Comparison of ENCODE assay signal across 8 cellular contexts in the genomic region with DNA sequence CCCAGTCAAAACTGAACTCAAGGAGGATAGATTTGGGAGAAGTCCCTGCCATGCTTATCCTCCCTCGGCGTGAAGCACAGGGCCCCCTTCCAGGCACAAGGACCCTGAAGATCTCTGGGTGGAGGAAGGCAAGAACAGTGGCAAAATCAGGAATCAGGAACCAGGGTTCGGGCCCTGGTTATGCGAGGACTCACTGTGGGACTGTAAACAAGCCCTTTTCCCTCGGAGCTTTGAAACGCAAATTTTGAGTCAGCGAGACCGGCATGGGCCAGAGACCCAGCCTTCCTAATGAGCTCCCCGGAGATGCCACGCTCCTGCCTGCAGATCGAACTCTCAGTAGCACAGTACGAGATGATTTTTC.
A peak's percentile ranks its signal among the peaks of the same experiment; 100 is the strongest.
DNase-seq lines count a peak whose midpoint lies in the region; TF ChIP-seq lines count a peak whose summit lies in the region.

No MANE protein-coding gene starts in this region.

- TF ChIP-seq EP300 in ovary (IDR thresholded peaks at IDR 0.05) = no peak

- H3K36me3 Mint-ChIP-seq in nephron progenitor cell (ENCODE audit: low read depth) = no peaks in the 10 kb centered on the region

- H3K9me3 ChIP-seq in BLaER1 treated with 17β-estradiol and CSF1 and Interleukin-3, amounts not matched to agents 10 nM and 100 nM (replicated peaks in 1 of 11) = peaks cover 0 to 11% (median 0%) of the 10 kb centered on the region in 11 experiments; a peak in 2 of 22 replicates
- H3K9me3 ChIP-seq in HUES64 (ENCODE audit: insufficient read depth, low read depth, low read length) (no peaks in the 10 kb centered on the region), ovary (no peaks in the 10 kb centered on the region), HAP-1 (no peaks in the 10 kb centered on the region)
- no peaks in the 10 kb centered on the region for H3K9me3 ChIP-seq in effector memory CD4-positive, alpha-beta T cell (ENCODE audit: control insufficient read depth, low read length)

- no peak overlapping the region for H3K27ac Mint-ChIP-seq in nephron progenitor cell

- in situ Hi-C loops in HAP-1 (cut with MboI; ENCODE audit: low sequenced_read_pairs) = no loop called here

- no peak for DNase-seq in effector memory CD4-positive, alpha-beta T cell
- DNase-seq in nephron progenitor cell = no peak
- no peak for DNase-seq in ovary
- no peak for DNase-seq in HAP-1 (ENCODE audit: low spot score in 2 of 2)
- DNase-seq in NCI-H2227 treated with DMSO at 0.1 percent for 48 hours (lab: John Stamatoyannopoulos, UW) = no peak
- DNase-seq in NCI-H1694 treated with DMSO at 0.1 percent for 48 hours (lab: John Stamatoyannopoulos, UW) = no peak

- H3K4me1 Mint-ChIP-seq in nephron progenitor cell = peaks cover 41% of the 10 kb centered on the region

- H3K27me3 ChIP-seq in BLaER1 treated with 17β-estradiol and CSF1 and Interleukin-3, amounts not matched to agents 10 nM and 100 nM = peaks cover 0 to 22% (median 7%) of the 10 kb centered on the region in 11 experiments; a peak in 10 of 22 replicates
- H3K27me3 ChIP-seq in HUES64 (ENCODE audit: insufficient read depth, low read length) (peaks cover 27% of the 10 kb centered on the region), ovary (no peaks in the 10 kb centered on the region), HAP-1 (ENCODE audit: low read depth) (no peaks in the 10 kb centered on the region)
- H3K27me3 ChIP-seq in effector memory CD4-positive, alpha-beta T cell (replicated peaks; ENCODE audit: control insufficient read depth, insufficient read depth, low read length, poor library complexity, severe bottlenecking) = no peaks in the 10 kb centered on the region

- peak overlapping the region; percentile 55 to 83 (median 74); a peak in 21 of 22 replicates for H3K27ac ChIP-seq in BLaER1 treated with 17β-estradiol and CSF1 and Interleukin-3, amounts not matched to agents 10 nM and 100 nM
- no peak overlapping the region for H3K27ac ChIP-seq in HUES64 (ENCODE audit: low read depth, low read length)
- H3K27ac ChIP-seq in effector memory CD4-positive, alpha-beta T cell (ENCODE audit: insufficient read depth, low read length, poor library complexity, severe bottlenecking) = no peak overlapping the region
- peak overlapping the region in 1 of 2 donors; percentile 57 for H3K27ac ChIP-seq in ovary

- peak overlapping the region; percentile 80 to 98 (median 93) for H3K4me2 ChIP-seq in BLaER1 treated with 17β-estradiol and CSF1 and Interleukin-3, amounts not matched to agents 10 nM and 100 nM

- intact Hi-C loops in ovary (cut with DNase I) = loop anchor here in 2 of 4 donors (5.0 to 10.0 kb wide), 2 partner anchors 85 to 88 kb away; a partner anchor contains a TSS

- peaks cover 0 to 10% (median 0%) of the 10 kb centered on the region in 11 experiments; a peak in 2 of 22 replicates for H4K20me1 ChIP-seq in BLaER1 treated with 17β-estradiol and CSF1 and Interleukin-3, amounts not matched to agents 10 nM and 100 nM

- TF ChIP-seq CTCF in nephron progenitor cell (IDR thresholded peaks at IDR 0.05) (no peak), ovary (IDR thresholded peaks at IDR 0.05) (no peak)

- peaks cover 63 to 82% (median 76%) of the 10 kb centered on the region in 10 experiments for H3K4me1 ChIP-seq in BLaER1 treated with 17β-estradiol and CSF1 and Interleukin-3, amounts not matched to agents 10 nM and 100 nM
- H3K4me1 ChIP-seq in HUES64 (ENCODE audit: insufficient read depth, low read length) = peaks cover 38% of the 10 kb centered on the region
- H3K4me1 ChIP-seq in effector memory CD4-positive, alpha-beta T cell (ENCODE audit: control insufficient read depth, insufficient read depth, low read length, poor library complexity, severe bottlenecking) = peaks cover 15% of the 10 kb centered on the region
- H3K4me1 ChIP-seq in ovary (ENCODE audit: insufficient read depth) = peaks cover 11% of the 10 kb centered on the region
- H3K4me1 ChIP-seq in HAP-1 = peaks cover 10% of the 10 kb centered on the region

- peak overlapping the region in 8 of 10 experiments; percentile 47 to 63 (median 54); a peak in 12 of 20 replicates for H3K4me3 ChIP-seq in BLaER1 treated with 17β-estradiol and CSF1 and Interleukin-3, amounts not matched to agents 10 nM and 100 nM
- H3K4me3 ChIP-seq in HUES64 (ENCODE audit: low read length) (peak overlapping the region; percentile 54), ovary (no peak overlapping the region), HAP-1 (no peak overlapping the region)
- peak overlapping the region; percentile 60 for H3K4me3 ChIP-seq in effector memory CD4-positive, alpha-beta T cell (ENCODE audit: insufficient read depth, low read depth, low read length, poor library complexity, severe bottlenecking)

- 15% methylated on average over 12 of the region's 12 CpGs for WGBS in HUES64
- WGBS in ovary, 3 donors = 85 to 90% (median 86%) methylated on average over 12 of the region's 12 CpGs

- H3K4me3 Mint-ChIP-seq in nephron progenitor cell = peak overlapping the region; percentile 72

- no peaks in the 10 kb centered on the region for H3K36me3 ChIP-seq in BLaER1 treated with 17β-estradiol and CSF1 and Interleukin-3, amounts not matched to agents 10 nM and 100 nM
- H3K36me3 ChIP-seq in HUES64 (ENCODE audit: insufficient read depth, low read length) (no peaks in the 10 kb centered on the region), ovary (no peaks in the 10 kb centered on the region), HAP-1 (replicated peaks) (no peaks in the 10 kb centered on the region)
- no peaks in the 10 kb centered on the region for H3K36me3 ChIP-seq in effector memory CD4-positive, alpha-beta T cell (ENCODE audit: control insufficient read depth, insufficient read depth, low read length)

- H3K9me3 Mint-ChIP-seq in nephron progenitor cell = no peaks in the 10 kb centered on the region

- peak overlapping the region; percentile 47 to 77 (median 69); a peak in 15 of 22 replicates for H3K9ac ChIP-seq in BLaER1 treated with 17β-estradiol and CSF1 and Interleukin-3, amounts not matched to agents 10 nM and 100 nM
- no peak overlapping the region for H3K9ac ChIP-seq in HUES64 (ENCODE audit: low read depth, low read length)

- peaks cover 41% of the 10 kb centered on the region for H3K27me3 Mint-ChIP-seq in nephron progenitor cell (ENCODE audit: low read depth, poor library complexity)

- no peak for TF ChIP-seq POLR2A in ovary (IDR thresholded peaks at IDR 0.05)

Comparison
In these comparisons a context has a peak if more than half of its experiments do, and no peak if none do; other contexts are left out.
1. H3K27ac ChIP-seq: peak in BLaER1 treated with 17β-estradiol and CSF1 and Interleukin-3, amounts not matched to agents 10 nM and 100 nM (11 of 11); none in HUES64 (single experiment) and effector memory CD4-positive, alpha-beta T cell (single experiment).
2. H3K4me3 ChIP-seq: peak in BLaER1 treated with 17β-estradiol and CSF1 and Interleukin-3, amounts not matched to agents 10 nM and 100 nM (8 of 10), HUES64 (single experiment) and effector memory CD4-positive, alpha-beta T cell (single experiment); none in ovary (single experiment) and HAP-1 (single experiment).